ENCODE assay signal across 35 cellular contexts in genomic region chr5:82673460-82673859, GRCh38.
DNase-seq lines count a peak whose midpoint lies in the region; ATAC-seq, FAIRE-seq and TF ChIP-seq lines count a peak whose summit lies in the region.
"Had no signal": no experiment of that assay in that cellular context is flagged by ENCODE, and none has a peak within 500 bp of the region (broad histone marks: within the 10 kb centered on the region; RNA-seq: fewer than 3 reads in every experiment).

No MANE protein-coding gene starts in this region.

- no peak for TF ChIP-seq POLR2A in GM12878 (IDR thresholded peaks at IDR 0.05; ENCODE audit: low read depth, low read length)

- no peak for TF ChIP-seq EP300 in GM12878 (IDR thresholded peaks at IDR 0.05; ENCODE audit: borderline replicate concordance in 1 of 2, control insufficient read depth in 1 of 2, low read depth in 2 of 2, low read length in 2 of 2)

- H3K9me2 ChIP-seq in GM23248 (ENCODE audit: insufficient read depth): no peaks in the 10 kb centered on the region

- H3K9ac ChIP-seq in GM12878 (ENCODE audit: control insufficient read depth, insufficient read depth, low read length) (no peak overlapping the region), GM23248 (no peak overlapping the region)

- H3K27me3 ChIP-seq in GM12878 (replicated peaks in 1 of 2; ENCODE audit: control insufficient read depth in 2 of 2, insufficient read depth in 2 of 2, low read length in 1 of 2): no peaks in the 10 kb centered on the region
- 0 out of 2 replicates have a peak, but pooled peaks cover 8% of the 10 kb centered on the region for H3K27me3 ChIP-seq in GM23248 (replicated peaks; ENCODE audit: insufficient read depth)
- H3K27me3 ChIP-seq: esophagus squamous epithelium, foreskin keratinocyte, heart right ventricle, ovary, thyroid gland, uterus had no signal

- ATAC-seq in activated CD8-positive, alpha-beta T cell treated with anti-CD3 and anti-CD28 coated beads for 36 hours: peak; percentile 35
- no peak for ATAC-seq in activated CD8-positive, alpha-beta T cell treated with anti-CD3 and anti-CD28 coated beads, Interleukin-2, amount 10 ng/mL, durations not matched to agents 7 days and 5 days
- ATAC-seq in HG03378 (IDR thresholded peaks at IDR 0.05; ENCODE audit: unreplicated experiment) (peak; percentile 63), GM12878 (peak; percentile 61)
- peak; percentile 65 for ATAC-seq in stimulated activated effector memory CD8-positive, alpha-beta T cell treated with anti-CD3 and anti-CD28 coated beads, Interleukin-12 subunit alpha, Interleukin-12 subunit beta, amount 100 ng/mL, for 72 hours
- ATAC-seq: activated CD4-positive, CD25-positive, alpha-beta regulatory T cell treated with anti-CD3 and anti-CD28 coated beads, Interleukin-2, amount 50 U/mL, for 24 hours; foreskin keratinocyte; heart right ventricle; lower lobe of right lung; naive thymus-derived CD8-positive, alpha-beta T cell had no signal

- RAD21 ChIA-PET in GM12878 (lab: Charles Lee; ENCODE audit: unreplicated experiment): no interaction called here

- H3K9me3 ChIP-seq in GM12878 (replicated peaks; ENCODE audit: control insufficient read depth, insufficient read depth, low read length): peaks cover 1% of the 10 kb centered on the region; the same call in 2 of the 3 replicates
- H3K9me3 ChIP-seq in GM23248 (ENCODE audit: low read depth): no peaks in the 10 kb centered on the region
- H3K9me3 ChIP-seq: Caco-2, esophagus squamous epithelium, heart right ventricle, lower lobe of right lung, ovary, thyroid gland, uterus had no signal

- H3F3A ChIP-seq in GM23248 (ENCODE audit: insufficient read depth): no peaks in the 10 kb centered on the region

- CTCF ChIA-PET in activated CD8-positive, alpha-beta T cell treated with anti-CD3 and anti-CD28 coated beads for 36 hours (lab: Charles Lee): no interaction called here
- CTCF ChIA-PET in activated CD8-positive, alpha-beta T cell treated with anti-CD3 and anti-CD28 coated beads, Interleukin-2, amount 10 ng/mL, durations not matched to agents 7 days and 5 days (lab: Charles Lee): interaction anchor here (1.3 kb wide), 1 partner anchor 300 kb away, joined by 3 read pairs; no protein-coding TSS in a partner anchor
- CTCF ChIA-PET in GM12878 (lab: Yijun Ruan, JAX): no interaction called here

- TF ChIP-seq RAD21 in GM12878 (IDR thresholded peaks at IDR 0.05; ENCODE audit: insufficient read depth, low read depth, low read length): no peak

- no peaks in the 10 kb centered on the region for H3K79me2 ChIP-seq in GM12878 (ENCODE audit: control insufficient read depth, insufficient read depth, low read length)
- H3K79me2 ChIP-seq in GM23248 (ENCODE audit: insufficient read depth): no peaks in the 10 kb centered on the region

- H3K4me1 ChIP-seq in GM12878 (ENCODE audit: control insufficient read depth, insufficient read depth, low read length): no peaks in the 10 kb centered on the region
- no peaks in the 10 kb centered on the region for H3K4me1 ChIP-seq in GM23248 (ENCODE audit: insufficient read depth)
- H3K4me1 ChIP-seq: Caco-2, esophagus squamous epithelium, foreskin keratinocyte, heart right ventricle, lower lobe of right lung, thyroid gland, uterus had no signal

- FAIRE-seq in GM12878 (lab: Jason Lieb, UNC): no peak

- intact Hi-C loops in activated CD8-positive, alpha-beta T cell treated with anti-CD3 and anti-CD28 coated beads for 36 hours (cut with micrococcal nuclease): no loop called here
- intact Hi-C loops in GM12878 (cut with micrococcal nuclease; ENCODE audit: unreplicated experiment): no loop called here
- intact Hi-C loops in activated T-helper 2 cell treated with anti-CD3 and anti-CD28 coated beads, Interferon-gamma antibody, Interleukin-2, Interleukin-4, amounts not matched to agents 10 μg/mL and 5 μg/mL and 100 μg/mL, durations not matched to agents 14 hours and 24 hours and 36 hours (cut with micrococcal nuclease): loop anchor here (10.0 kb wide), 1 partner anchor 401 kb away; the partner anchor contains the start of genes TMEM167A and XRCC4

- POLR2A ChIA-PET in activated CD8-positive, alpha-beta T cell treated with anti-CD3 and anti-CD28 coated beads for 36 hours (lab: Charles Lee): no interaction called here
- POLR2A ChIA-PET in activated CD8-positive, alpha-beta T cell treated with anti-CD3 and anti-CD28 coated beads, Interleukin-2, amount 10 ng/mL, durations not matched to agents 7 days and 5 days (lab: Charles Lee): no interaction called here
- POLR2A ChIA-PET in GM12878 (lab: Charles Lee): no interaction called here

- peaks cover 37% of the 10 kb centered on the region for H3K4me1 Mint-ChIP-seq in activated CD8-positive, alpha-beta T cell treated with anti-CD3 and anti-CD28 coated beads for 36 hours (ENCODE audit: low read depth)
- peaks cover 48% of the 10 kb centered on the region for H3K4me1 Mint-ChIP-seq in activated CD8-positive, alpha-beta T cell treated with anti-CD3 and anti-CD28 coated beads, Interleukin-2, amount 10 ng/mL, durations not matched to agents 7 days and 5 days (ENCODE audit: low read depth)
- peaks cover 22% of the 10 kb centered on the region for H3K4me1 Mint-ChIP-seq in stimulated activated effector memory CD8-positive, alpha-beta T cell treated with anti-CD3 and anti-CD28 coated beads, Interleukin-12 subunit alpha, Interleukin-12 subunit beta, amount 100 ng/mL, for 72 hours
- peaks cover 22% of the 10 kb centered on the region for H3K4me1 Mint-ChIP-seq in activated T-helper 2 cell treated with anti-CD3 and anti-CD28 coated beads, Interferon-gamma antibody, Interleukin-2, Interleukin-4, amounts not matched to agents 10 μg/mL and 5 μg/mL and 100 μg/mL, durations not matched to agents 14 hours and 24 hours and 36 hours (ENCODE audit: low read depth)

- H3K4me3 Mint-ChIP-seq in activated CD8-positive, alpha-beta T cell treated with anti-CD3 and anti-CD28 coated beads for 36 hours: no peak overlapping the region
- no peak overlapping the region for H3K4me3 Mint-ChIP-seq in activated CD8-positive, alpha-beta T cell treated with anti-CD3 and anti-CD28 coated beads, Interleukin-2, amount 10 ng/mL, durations not matched to agents 7 days and 5 days
- H3K4me3 Mint-ChIP-seq in stimulated activated effector memory CD8-positive, alpha-beta T cell treated with anti-CD3 and anti-CD28 coated beads, Interleukin-12 subunit alpha, Interleukin-12 subunit beta, amount 100 ng/mL, for 72 hours: no peak overlapping the region
- no peak overlapping the region for H3K4me3 Mint-ChIP-seq in activated T-helper 2 cell treated with anti-CD3 and anti-CD28 coated beads, Interferon-gamma antibody, Interleukin-2, Interleukin-4, amounts not matched to agents 10 μg/mL and 5 μg/mL and 100 μg/mL, durations not matched to agents 14 hours and 24 hours and 36 hours (ENCODE audit: low read depth)
- H3K4me3 Mint-ChIP-seq: activated naive CD4-positive, alpha-beta T cell treated with anti-CD3 and anti-CD28 coated beads for 36 hours; brain; dendritic cell treated with granulocyte-macrophage colony-stimulating factor and Interleukin-4, amounts not matched to agents 40 ng/mL and 50 ng/mL, for 4 days; naive thymus-derived CD8-positive, alpha-beta T cell; T-helper 1 cell treated with Interleukin-12 subunit alpha and Interleukin-12 subunit beta and Interleukin-4 antibody, amounts not matched to agents 30 μg/mL and 1 μg/mL, for 36 hours had no signal

- WGBS in GM12878 (ENCODE audit: insufficient coverage, insufficient replicate concordance, low lambda C conversion rate, missing lambda C conversion rate): 11% methylated on average over 6 of the region's 6 CpGs
- WGBS in GM23248 (ENCODE audit: low coverage in 1 of 2, low lambda C conversion rate in 2 of 2, missing lambda C conversion rate in 2 of 2), 2 experiments: 35 to 38% methylated on average over 6 of the region's 6 CpGs

- H3K27me3 Mint-ChIP-seq in activated CD8-positive, alpha-beta T cell treated with anti-CD3 and anti-CD28 coated beads for 36 hours: peaks cover 7% of the 10 kb centered on the region
- H3K27me3 Mint-ChIP-seq in activated CD8-positive, alpha-beta T cell treated with anti-CD3 and anti-CD28 coated beads, Interleukin-2, amount 10 ng/mL, durations not matched to agents 7 days and 5 days (ENCODE audit: low read depth): peaks cover 6% of the 10 kb centered on the region
- no peaks in the 10 kb centered on the region for H3K27me3 Mint-ChIP-seq in activated T-helper 2 cell treated with anti-CD3 and anti-CD28 coated beads, Interferon-gamma antibody, Interleukin-2, Interleukin-4, amounts not matched to agents 10 μg/mL and 5 μg/mL and 100 μg/mL, durations not matched to agents 14 hours and 24 hours and 36 hours (ENCODE audit: low read depth)
- H3K27me3 Mint-ChIP-seq: brain had no signal

- BruUV-seq in GM12878 (replicated peaks; lab: Mats Ljungman, UMichigan): no TSS peak

- no peaks in the 10 kb centered on the region for H4K20me1 ChIP-seq in GM12878 (ENCODE audit: control insufficient read depth, insufficient read depth)
- H4K20me1 ChIP-seq in GM23248 (ENCODE audit: insufficient read depth): no peaks in the 10 kb centered on the region

- DNase-seq in activated CD8-positive, alpha-beta T cell treated with anti-CD3 and anti-CD28 coated beads for 36 hours: peak; percentile 35
- no peak for DNase-seq in activated CD8-positive, alpha-beta T cell treated with anti-CD3 and anti-CD28 coated beads, Interleukin-2, amount 10 ng/mL, durations not matched to agents 7 days and 5 days
- DNase-seq in GM12878 (ENCODE audit: low read depth, low spot score): no peak
- DNase-seq in stimulated activated effector memory CD8-positive, alpha-beta T cell treated with anti-CD3 and anti-CD28 coated beads, Interleukin-12 subunit alpha, Interleukin-12 subunit beta, amount 100 ng/mL, for 72 hours (ENCODE audit: low spot score in 2 of 2): no peak
- DNase-seq in DMS 273 (lab: John Stamatoyannopoulos, UW; ENCODE audit: unreplicated experiment): no peak
- DNase-seq in activated T-helper 2 cell treated with anti-CD3 and anti-CD28 coated beads, Interferon-gamma antibody, Interleukin-2, Interleukin-4, amounts not matched to agents 10 μg/mL and 5 μg/mL and 100 μg/mL, durations not matched to agents 14 hours and 24 hours and 36 hours (ENCODE audit: low spot score): no peak
- DNase-seq in GM23248: no peak
- DNase-seq: 8988T; activated CD4-positive, alpha-beta T cell treated with anti-CD3 and anti-CD28 coated beads, Interleukin-2, amount 50 U/mL, for 4 hours; activated naive CD4-positive, alpha-beta T cell treated with anti-CD3 and anti-CD28 coated beads for 36 hours; activated T-cell treated with anti-CD3 and anti-CD28 coated beads, Interleukin-2, amount 50 U/mL, for 72 hours; amniotic stem cell; Caco-2; esophagus squamous epithelium; foreskin keratinocyte; heart right ventricle; Kasumi-1; lower lobe of right lung; MV-4-11; naive thymus-derived CD8-positive, alpha-beta T cell; NCI-H146; NCI-H2107; NCI-H748 treated with DMSO at 0.1 percent for 48 hours; ovary; retina; thyroid gland; uterus had no signal

- H3K4me2 ChIP-seq in GM12878 (ENCODE audit: control insufficient read depth, insufficient read depth) (no peak overlapping the region), GM23248 (ENCODE audit: unreplicated experiment) (no peak overlapping the region)

- in situ Hi-C loops in GM12878 (cut with MboI): no loop called here
- in situ Hi-C loops in GM23248 (cut with MboI): no loop called here

- H2AFZ ChIP-seq in GM12878 (ENCODE audit: control insufficient read depth, low read depth, low read length) (no peak overlapping the region), GM23248 (no peak overlapping the region)

- SMC1A ChIA-PET in GM12878 (lab: Charles Lee; ENCODE audit: uncharacterized antibody, unreplicated experiment): interaction anchor here (1.1 kb wide), 1 partner anchor 146 kb away, joined by 3 read pairs; no protein-coding TSS in a partner anchor

- no peak overlapping the region for H3K27ac Mint-ChIP-seq in activated CD8-positive, alpha-beta T cell treated with anti-CD3 and anti-CD28 coated beads for 36 hours
- no peak overlapping the region for H3K27ac Mint-ChIP-seq in activated CD8-positive, alpha-beta T cell treated with anti-CD3 and anti-CD28 coated beads, Interleukin-2, amount 10 ng/mL, durations not matched to agents 7 days and 5 days
- peak overlapping the region; percentile 3 for H3K27ac Mint-ChIP-seq in stimulated activated effector memory CD8-positive, alpha-beta T cell treated with anti-CD3 and anti-CD28 coated beads, Interleukin-12 subunit alpha, Interleukin-12 subunit beta, amount 100 ng/mL, for 72 hours
- H3K27ac Mint-ChIP-seq in activated T-helper 2 cell treated with anti-CD3 and anti-CD28 coated beads, Interferon-gamma antibody, Interleukin-2, Interleukin-4, amounts not matched to agents 10 μg/mL and 5 μg/mL and 100 μg/mL, durations not matched to agents 14 hours and 24 hours and 36 hours: no peak overlapping the region
- H3K27ac Mint-ChIP-seq: activated naive CD4-positive, alpha-beta T cell treated with anti-CD3 and anti-CD28 coated beads for 36 hours; activated T-cell treated with anti-CD3 and anti-CD28 coated beads, Interleukin-2, amount 50 U/mL, for 72 hours; dendritic cell treated with granulocyte-macrophage colony-stimulating factor and Interleukin-4, amounts not matched to agents 40 ng/mL and 50 ng/mL, for 4 days; naive thymus-derived CD8-positive, alpha-beta T cell; T-helper 1 cell treated with Interleukin-12 subunit alpha and Interleukin-12 subunit beta and Interleukin-4 antibody, amounts not matched to agents 30 μg/mL and 1 μg/mL, for 36 hours had no signal

- peaks cover 15% of the 10 kb centered on the region for H3K9me3 Mint-ChIP-seq in activated CD8-positive, alpha-beta T cell treated with anti-CD3 and anti-CD28 coated beads for 36 hours
- H3K9me3 Mint-ChIP-seq in activated CD8-positive, alpha-beta T cell treated with anti-CD3 and anti-CD28 coated beads, Interleukin-2, amount 10 ng/mL, durations not matched to agents 7 days and 5 days (ENCODE audit: insufficient read depth): peaks cover 60% of the 10 kb centered on the region
- H3K9me3 Mint-ChIP-seq in stimulated activated effector memory CD8-positive, alpha-beta T cell treated with anti-CD3 and anti-CD28 coated beads, Interleukin-12 subunit alpha, Interleukin-12 subunit beta, amount 100 ng/mL, for 72 hours: no peaks in the 10 kb centered on the region
- H3K9me3 Mint-ChIP-seq in activated T-helper 2 cell treated with anti-CD3 and anti-CD28 coated beads, Interferon-gamma antibody, Interleukin-2, Interleukin-4, amounts not matched to agents 10 μg/mL and 5 μg/mL and 100 μg/mL, durations not matched to agents 14 hours and 24 hours and 36 hours: peaks cover 63% of the 10 kb centered on the region
- H3K9me3 Mint-ChIP-seq: activated naive CD4-positive, alpha-beta T cell treated with anti-CD3 and anti-CD28 coated beads for 36 hours had no signal

- H3K27ac ChIP-seq in GM12878 (ENCODE audit: control insufficient read depth, insufficient read depth) (no peak overlapping the region), GM23248 (no peak overlapping the region)
- H3K27ac ChIP-seq: C4-2B, esophagus squamous epithelium, foreskin keratinocyte, heart right ventricle, lower lobe of right lung, ovary, RWPE1, SK-N-MC, thyroid gland, uterus had no signal

- H3K36me3 ChIP-seq in GM12878 (ENCODE audit: control insufficient read depth in 2 of 2, insufficient read depth in 2 of 2, low read length in 1 of 2) (no peaks in the 10 kb centered on the region), GM23248 (ENCODE audit: low read depth) (no peaks in the 10 kb centered on the region)
- H3K36me3 ChIP-seq: esophagus squamous epithelium, heart right ventricle, lower lobe of right lung, ovary, thyroid gland had no signal

- TF ChIP-seq CTCF in activated CD8-positive, alpha-beta T cell treated with anti-CD3 and anti-CD28 coated beads for 36 hours (IDR thresholded peaks at IDR 0.05): no peak
- TF ChIP-seq CTCF in GM12878 (IDR thresholded peaks at IDR 0.05 in 2 of 3, conservative IDR thresholded peaks at IDR 0.05 in 1 of 3; ENCODE audit: control insufficient read depth in 2 of 3, extremely low read depth in 1 of 3, insufficient read depth in 1 of 3, low read depth in 3 of 3, low read length in 3 of 3): no peak

- H3K36me3 Mint-ChIP-seq in activated CD8-positive, alpha-beta T cell treated with anti-CD3 and anti-CD28 coated beads for 36 hours (ENCODE audit: low read depth): peaks cover 3% of the 10 kb centered on the region
- H3K36me3 Mint-ChIP-seq in activated CD8-positive, alpha-beta T cell treated with anti-CD3 and anti-CD28 coated beads, Interleukin-2, amount 10 ng/mL, durations not matched to agents 7 days and 5 days (ENCODE audit: low read depth): peaks cover 62% of the 10 kb centered on the region
- H3K36me3 Mint-ChIP-seq in stimulated activated effector memory CD8-positive, alpha-beta T cell treated with anti-CD3 and anti-CD28 coated beads, Interleukin-12 subunit alpha, Interleukin-12 subunit beta, amount 100 ng/mL, for 72 hours: peaks cover 7% of the 10 kb centered on the region
- H3K36me3 Mint-ChIP-seq in activated T-helper 2 cell treated with anti-CD3 and anti-CD28 coated beads, Interferon-gamma antibody, Interleukin-2, Interleukin-4, amounts not matched to agents 10 μg/mL and 5 μg/mL and 100 μg/mL, durations not matched to agents 14 hours and 24 hours and 36 hours (ENCODE audit: low read depth): peaks cover 58% of the 10 kb centered on the region
- H3K36me3 Mint-ChIP-seq: brain; naive thymus-derived CD8-positive, alpha-beta T cell had no signal

- no peak overlapping the region for H3K4me3 ChIP-seq in GM12878
- H3K4me3 ChIP-seq in GM23248: no peak overlapping the region
- H3K4me3 ChIP-seq: esophagus squamous epithelium, heart right ventricle, lower lobe of right lung, ovary, SK-N-MC, thyroid gland, uterus had no signal
